In genomic region chr16:81711609-81712329, GRCh38 we compare ENCODE assay signal across 9 cellular contexts.
DNase-seq lines count a peak whose midpoint lies in the region; ATAC-seq and TF ChIP-seq lines count a peak whose summit lies in the region.
"Had no signal": no experiment of that assay in that cellular context is flagged by ENCODE, and none has a peak within 500 bp of the region (broad histone marks: within the 10 kb centered on the region; RNA-seq: fewer than 3 reads in every experiment).

No MANE protein-coding gene starts in this region.

- peak overlapping the region in 4 of 9 donors; percentile 2 to 65 (median 38) for H3K27ac Mint-ChIP-seq in naive thymus-derived CD4-positive, alpha-beta T cell

- H3K4me3 Mint-ChIP-seq in naive thymus-derived CD4-positive, alpha-beta T cell = no peak overlapping the region

- H3K79me2 ChIP-seq in fibroblast of lung (ENCODE audit: control insufficient read depth, insufficient read depth, low read length) = no peaks in the 10 kb centered on the region

- H3K27ac ChIP-seq in fibroblast of lung (ENCODE audit: insufficient read depth, low read length) (no peak overlapping the region), skin epidermis (peak overlapping the region in 18 of 21 experiments; percentile 0 to 77 (median 41))
- H3K27ac ChIP-seq in naive thymus-derived CD4-positive, alpha-beta T cell (ENCODE audit: low read depth, low read length) = no peak overlapping the region

- H3K27me3 Mint-ChIP-seq in naive thymus-derived CD4-positive, alpha-beta T cell = no peaks in the 10 kb centered on the region
- H3K27me3 Mint-ChIP-seq: naive B cell had no signal

- no peaks in the 10 kb centered on the region for H3K9me3 ChIP-seq in fibroblast of lung (ENCODE audit: control insufficient read depth, insufficient read depth, low read depth, low read length)
- H3K9me3 ChIP-seq in naive thymus-derived CD4-positive, alpha-beta T cell (ENCODE audit: control insufficient read depth in 2 of 3, low read length in 3 of 3) = no peaks in the 10 kb centered on the region

- POLR2A ChIA-PET in naive thymus-derived CD4-positive, alpha-beta T cell (lab: Charles Lee) = interaction anchor here (0.5 to 0.6 kb wide), 2 partner anchors 49 to 92 kb away, joined by 3 read pairs; no protein-coding TSS in a partner anchor

- H3K4me3 ChIP-seq in fibroblast of lung (replicated peaks in 1 of 4; ENCODE audit: control extremely low read depth in 1 of 4, insufficient read depth in 1 of 4, low read depth in 3 of 4, low read length in 4 of 4) (no peak overlapping the region), skin epidermis (no peak overlapping the region)
- no peak overlapping the region for H3K4me3 ChIP-seq in naive thymus-derived CD4-positive, alpha-beta T cell (ENCODE audit: low read length)

- H2AFZ ChIP-seq in fibroblast of lung (ENCODE audit: low read length) = no peak overlapping the region

- no peak for TF ChIP-seq CTCF in fibroblast of lung (conservative IDR thresholded peaks at IDR 0.05 in 1 of 2, IDR thresholded peaks at IDR 0.05 in 1 of 2; ENCODE audit: low read depth in 1 of 2, low read length in 2 of 2)

- H3K9ac ChIP-seq in fibroblast of lung (ENCODE audit: insufficient read depth, low read length) = peak overlapping the region; percentile 23

- peaks cover 2% of the 10 kb centered on the region for H4K20me1 ChIP-seq in fibroblast of lung (ENCODE audit: control insufficient read depth, extremely low read depth, insufficient read depth, low read length)

- H3K4me2 ChIP-seq in fibroblast of lung (ENCODE audit: extremely low read depth, insufficient read depth, low read length) = no peak overlapping the region

- DNase-seq in HCEC 1CT (peak; percentile 90), RKO (ENCODE audit: low spot score) (peak; percentile 77), fibroblast of lung (ENCODE audit: low read depth in 2 of 2) (peak; percentile 88 to 96), KG1 (lab: John Stamatoyannopoulos, UW) (no peak)
- DNase-seq in naive thymus-derived CD4-positive, alpha-beta T cell = no peak
- DNase-seq: naive B cell had no signal

- H3K36me3 ChIP-seq in fibroblast of lung (ENCODE audit: control insufficient read depth, insufficient read depth, low read length) = peaks cover 4% of the 10 kb centered on the region
- peaks cover 0 to 29% (median 0%) of the 10 kb centered on the region in 3 experiments for H3K36me3 ChIP-seq in naive thymus-derived CD4-positive, alpha-beta T cell (ENCODE audit: control insufficient read depth in 2 of 3, insufficient read depth in 3 of 3, low read length in 3 of 3)

- peaks cover 6 to 20% (median 7%) of the 10 kb centered on the region in 5 donors for H3K36me3 Mint-ChIP-seq in naive thymus-derived CD4-positive, alpha-beta T cell

- ATAC-seq in HG03108 (IDR thresholded peaks at IDR 0.05; ENCODE audit: unreplicated experiment) = no peak
- ATAC-seq in HG03280 (IDR thresholded peaks at IDR 0.05; ENCODE audit: unreplicated experiment) = no peak
- ATAC-seq in naive thymus-derived CD4-positive, alpha-beta T cell = no peak

- CTCF ChIA-PET in naive thymus-derived CD4-positive, alpha-beta T cell (lab: Charles Lee) = interaction anchor here (0.6 to 1.4 kb wide), 2 partner anchors 11 to 12 kb away, joined by 4 to 5 read pairs; no protein-coding TSS in a partner anchor

- peaks cover 22 to 30% (median 26%) of the 10 kb centered on the region in 7 donors for H3K4me1 Mint-ChIP-seq in naive thymus-derived CD4-positive, alpha-beta T cell

- H3K4me1 ChIP-seq in fibroblast of lung (ENCODE audit: control insufficient read depth, extremely low read depth, insufficient read depth, low read length) = peaks cover 10% of the 10 kb centered on the region
- H3K4me1 ChIP-seq in naive thymus-derived CD4-positive, alpha-beta T cell (ENCODE audit: control insufficient read depth in 2 of 2, insufficient read depth in 2 of 2, low read length in 2 of 2) = peaks cover 16 to 22% of the 10 kb centered on the region in 2 donors

- intact Hi-C loops in naive thymus-derived CD4-positive, alpha-beta T cell (cut with micrococcal nuclease) = no loop called here

- H3K27me3 ChIP-seq in fibroblast of lung (ENCODE audit: control insufficient read depth, insufficient read depth, low read length) = peaks cover 5% of the 10 kb centered on the region
- H3K27me3 ChIP-seq in naive thymus-derived CD4-positive, alpha-beta T cell (ENCODE audit: control insufficient read depth in 2 of 2, insufficient read depth in 2 of 2, low read length in 2 of 2) = no peaks in the 10 kb centered on the region

- peaks cover 0 to 3% (median 0%) of the 10 kb centered on the region in 11 donors for H3K9me3 Mint-ChIP-seq in naive thymus-derived CD4-positive, alpha-beta T cell
- H3K9me3 Mint-ChIP-seq: naive B cell had no signal

Comparison
In these comparisons a context has a peak if more than half of its experiments do, and no peak if none do; other contexts are left out.
1. DNase-seq: peak in HCEC 1CT (single experiment), RKO (single experiment) and fibroblast of lung (2 of 2); none in KG1 (single experiment) and naive thymus-derived CD4-positive, alpha-beta T cell (0 of 9).
2. H3K27ac ChIP-seq: peak in skin epidermis (18 of 21); none in fibroblast of lung (single experiment) and naive thymus-derived CD4-positive, alpha-beta T cell (single experiment).